Comparison of ENCODE assay signal across 9 cellular contexts in genomic region chr11:8168485-8169257, GRCh38. TPM values are rescaled to one million over a fixed set of nuclear protein-coding genes. Genes with fewer than 3 reads are reported as not detected.
A peak's percentile ranks its signal among the peaks of the same experiment; 100 is the strongest.
DNase-seq lines count a peak whose midpoint lies in the region; ATAC-seq and TF ChIP-seq lines count a peak whose summit lies in the region.
"Had no signal": no experiment of that assay in that cellular context is flagged by ENCODE, and none has a peak within 500 bp of the region (broad histone marks: within the 10 kb centered on the region; RNA-seq: fewer than 3 reads in every experiment).

Gene RIC3, minus strand, starts transcription at chr11:8169025. Its CDS starts 36 bp downstream, at chr11:8168989.

- peak; percentile 8 for DNase-seq in activated CD4-positive, CD25-positive, alpha-beta regulatory T cell treated with anti-CD3 and anti-CD28 coated beads, Interleukin-2, amount 50 U/mL, for 16 hours (ENCODE audit: low read depth, low spot score)
- peak; percentile 86 for DNase-seq in chondrocyte (ENCODE audit: low spot score)
- DNase-seq in stimulated activated CD8-positive, alpha-beta memory T cell treated with anti-CD3 and anti-CD28 coated beads, Interleukin-15, amount 100 ng/mL, for 24 hours (ENCODE audit: low read depth), result peak; percentile 21
- DNase-seq in foreskin fibroblast, result no peak

- H3K9me3 ChIP-seq in mesodermal cell (ENCODE audit: control insufficient read depth, low read length), result no peaks in the 10 kb centered on the region
- H3K9me3 ChIP-seq: SJSA1 had no signal

- WGBS in mesodermal cell (ENCODE audit: insufficient coverage in 2 of 2), 2 experiments, result 0% methylated on average over 43 to 52 of the region's 62 CpGs

- no peaks in the 10 kb centered on the region for H3K36me3 Mint-ChIP-seq in chondrocyte (ENCODE audit: low read depth)

- no peaks in the 10 kb centered on the region for H3K36me3 ChIP-seq in mesodermal cell (ENCODE audit: control insufficient read depth, insufficient read depth, low read length)
- H3K36me3 ChIP-seq: SJSA1 had no signal

- peaks cover 2% of the 10 kb centered on the region for H3K9me3 Mint-ChIP-seq in chondrocyte (ENCODE audit: low read depth)

- no peak within 1 kb of the TSS for H3K27ac ChIP-seq in mesodermal cell (ENCODE audit: low read depth, low read length, severe bottlenecking)
- H3K27ac ChIP-seq: SJSA1 had no signal

- H3K4me1 Mint-ChIP-seq in chondrocyte (ENCODE audit: low read depth), result peaks cover 15% of the 10 kb centered on the region

- H3K4me1 ChIP-seq in mesodermal cell (ENCODE audit: control insufficient read depth, insufficient read depth, low read length, poor library complexity, severe bottlenecking), result no peaks in the 10 kb centered on the region
- H3K4me1 ChIP-seq: SJSA1 had no signal

- H3K27me3 Mint-ChIP-seq in chondrocyte (ENCODE audit: low read depth), result peaks cover 58% of the 10 kb centered on the region

- H3K27ac Mint-ChIP-seq in chondrocyte (ENCODE audit: unreplicated experiment), result no peak within 1 kb of the TSS

- peak within 1 kb of the TSS; percentile 46 for H3K4me3 ChIP-seq in mesodermal cell (ENCODE audit: extremely low read depth, insufficient read depth, low read length, poor library complexity, severe bottlenecking)
- no peak within 1 kb of the TSS for H3K4me3 ChIP-seq in foreskin fibroblast (ENCODE audit: low read depth in 1 of 2, low read length in 2 of 2)
- H3K4me3 ChIP-seq: SJSA1 had no signal

- H3K4me3 Mint-ChIP-seq in chondrocyte (ENCODE audit: unreplicated experiment), result peak within 1 kb of the TSS; percentile 62

- TF ChIP-seq CTCF in chondrocyte (IDR thresholded peaks at IDR 0.05), result no peak
- TF ChIP-seq CTCF in foreskin fibroblast (IDR thresholded peaks at IDR 0.05; ENCODE audit: low read depth, low read length), result no peak

- ATAC-seq in GM18868 (IDR thresholded peaks at IDR 0.05; ENCODE audit: unreplicated experiment) (peak; percentile 78), HG03565 (IDR thresholded peaks at IDR 0.05; ENCODE audit: unreplicated experiment) (peak; percentile 60), HG03097 (IDR thresholded peaks at IDR 0.05; ENCODE audit: low FRiP score, unreplicated experiment) (no peak)

RNA-seq across cellular contexts. Expression of gene RIC3, which starts in this region (rescaled TPM):
- total RNA-seq in chondrocyte, result 0.12 to 0.41 TPM in 2 of 3 replicates, not detected in the other
- 1.8 TPM for polyA plus RNA-seq in mesodermal cell (2013, experiment 1 of 2)
- 1.7 TPM for polyA plus RNA-seq in mesodermal cell (2013, experiment 2 of 2)
- total RNA-seq: SJSA1 had no signal

Comparison
In these comparisons a context has a peak if more than half of its experiments do, and no peak if none do; other contexts are left out.
1. Peak in DNase-seq in chondrocyte; RNA of the gene not detected or under 1 TPM.
2. DNase-seq: peak in activated CD4-positive, CD25-positive, alpha-beta regulatory T cell treated with anti-CD3 and anti-CD28 coated beads, Interleukin-2, amount 50 U/mL, for 16 hours (single experiment) and stimulated activated CD8-positive, alpha-beta memory T cell treated with anti-CD3 and anti-CD28 coated beads, Interleukin-15, amount 100 ng/mL, for 24 hours (single experiment); none in foreskin fibroblast (0 of 2).